Comparison of ENCODE assay signal across 10 cellular contexts in genomic region chr16:68490829-68491575, GRCh38. TPM values are rescaled to one million over a fixed set of nuclear protein-coding genes. Genes with fewer than 3 reads are reported as not detected.
A peak's percentile ranks its signal among the peaks of the same experiment; 100 is the strongest.
DNase-seq lines count a peak whose midpoint lies in the region; ATAC-seq and TF ChIP-seq lines count a peak whose summit lies in the region.
"Had no signal": no experiment of that assay in that cellular context is flagged by ENCODE, and none has a peak within 500 bp of the region (broad histone marks: within the 10 kb centered on the region; RNA-seq: fewer than 3 reads in every experiment).

No MANE protein-coding gene starts in this region.

- TF ChIP-seq CTCF in Calu3 (IDR thresholded peaks at IDR 0.05; ENCODE audit: unreplicated experiment) (no peak), adrenal gland (IDR thresholded peaks at IDR 0.05) (no peak), lung (IDR thresholded peaks at IDR 0.05; ENCODE audit: control extremely low read depth, extremely low read depth) (no peak), suprapubic skin (IDR thresholded peaks at IDR 0.05) (no peak)

- no peaks in the 10 kb centered on the region for H3K36me3 ChIP-seq in adrenal gland (replicated peaks in 1 of 2)
- no peaks in the 10 kb centered on the region for H3K36me3 ChIP-seq in lung (ENCODE audit: control insufficient read depth in 2 of 2, insufficient read depth in 2 of 2, low read length in 2 of 2)
- no peaks in the 10 kb centered on the region for H3K36me3 ChIP-seq in suprapubic skin
- H3K36me3 ChIP-seq: gastrocnemius medialis had no signal

- peaks cover 3% of the 10 kb centered on the region for H3K9me3 Mint-ChIP-seq in Calu3 (ENCODE audit: low read depth, unreplicated experiment)

- H3K36me3 Mint-ChIP-seq in Calu3 (ENCODE audit: insufficient read depth, unreplicated experiment) = peaks cover 7% of the 10 kb centered on the region

- H3K4me3 ChIP-seq in adrenal gland (no peak overlapping the region), lung (no peak overlapping the region), suprapubic skin (no peak overlapping the region)
- H3K4me3 ChIP-seq: gastrocnemius medialis had no signal

- BruUV-seq in Calu3 (replicated peaks; lab: Mats Ljungman, UMichigan) = no TSS peak

- H3K4me1 ChIP-seq in adrenal gland (replicated peaks in 1 of 2) (no peaks in the 10 kb centered on the region), lung (ENCODE audit: control insufficient read depth in 2 of 2, insufficient read depth in 2 of 2, low read length in 2 of 2) (peaks cover 0 to 3% of the 10 kb centered on the region in 2 donors), suprapubic skin (peaks cover 37% of the 10 kb centered on the region)
- H3K4me1 ChIP-seq: gastrocnemius medialis had no signal

- H3K4me3 Mint-ChIP-seq in Calu3 (ENCODE audit: low read depth, unreplicated experiment) = no peak overlapping the region

- peak; percentile 53 for ATAC-seq in lung (ENCODE audit: insufficient read depth, low FRiP score)
- ATAC-seq in HG02588 (IDR thresholded peaks at IDR 0.05; ENCODE audit: unreplicated experiment) = no peak
- ATAC-seq in HG03571 (IDR thresholded peaks at IDR 0.05; ENCODE audit: unreplicated experiment) = no peak
- ATAC-seq: gastrocnemius medialis had no signal

- CTCF ChIA-PET in Calu3 (lab: Charles Lee) = no interaction called here

- WGBS in adrenal gland, 4 donors = 39 to 62% (median 44%) methylated on average over 9 to 13 of the region's 13 CpGs
- 68 to 77% methylated on average over 13 of the region's 13 CpGs for WGBS in lung, 2 donors
- WGBS in suprapubic skin = 36% methylated on average over 10 of the region's 13 CpGs

- DNase-seq in Calu3 (peak; percentile 84), HPDE6-E6E7 (ENCODE audit: extremely low spot score) (peak; percentile 100), adrenal gland (peak; percentile 62 to 87 (median 73)), lung (ENCODE audit: low spot score) (peak; percentile 59), pons (ENCODE audit: low spot score) (no peak), suprapubic skin (ENCODE audit: low spot score in 2 of 2) (no peak)
- DNase-seq: KG1 had no signal

- no peak for TF ChIP-seq POLR2A in adrenal gland (IDR thresholded peaks at IDR 0.05)
- TF ChIP-seq POLR2A in suprapubic skin (IDR thresholded peaks at IDR 0.05) = no peak

- H3K9me3 ChIP-seq in adrenal gland (replicated peaks in 1 of 3) (no peaks in the 10 kb centered on the region), lung (ENCODE audit: control insufficient read depth in 2 of 2, insufficient read depth in 1 of 2, low read length in 1 of 2) (no peaks in the 10 kb centered on the region), suprapubic skin (no peaks in the 10 kb centered on the region)
- H3K9me3 ChIP-seq: gastrocnemius medialis had no signal

- H3K27me3 ChIP-seq in adrenal gland (no peaks in the 10 kb centered on the region), lung (ENCODE audit: control insufficient read depth, insufficient read depth) (no peaks in the 10 kb centered on the region), suprapubic skin (no peaks in the 10 kb centered on the region)
- H3K27me3 ChIP-seq: gastrocnemius medialis had no signal

- H3K4me1 Mint-ChIP-seq in Calu3 (ENCODE audit: low read depth, unreplicated experiment) = peaks cover 25% of the 10 kb centered on the region

- peak overlapping the region; percentile 44 for H3K27ac Mint-ChIP-seq in Calu3 (ENCODE audit: unreplicated experiment)

- H3K27ac ChIP-seq in adrenal gland = no peak overlapping the region
- no peak overlapping the region for H3K27ac ChIP-seq in lung (ENCODE audit: low read depth in 1 of 2, low read length in 1 of 2)
- H3K27ac ChIP-seq in suprapubic skin = no peak overlapping the region
- H3K27ac ChIP-seq: gastrocnemius medialis had no signal

- peaks cover 4% of the 10 kb centered on the region for H3K27me3 Mint-ChIP-seq in Calu3 (ENCODE audit: unreplicated experiment)

- TF ChIP-seq EP300 in suprapubic skin (IDR thresholded peaks at IDR 0.05) = no peak

- intact Hi-C loops in Calu3 (cut with micrococcal nuclease; ENCODE audit: unreplicated experiment) (no loop called here), adrenal gland (cut with DNase I) (no loop called here)

RNA-seq across cellular contexts. Expression of gene SMPD3, which starts 42.7 kb away (rescaled TPM):
- total RNA-seq in Calu3 (2022) = 0.42 and 1.2 TPM in 2 replicates
- total RNA-seq in adrenal gland = 1 to 10 TPM in 3 of 8 donors, under 1 TPM in 3, not detected in 2; 0.32 to 7.8 (median 1.7) TPM
- polyA plus RNA-seq in adrenal gland = 1 to 10 TPM; 1.1 to 7.7 (median 1.3) TPM
- 10 to 100 TPM in 1 of 2 donors, 1 to 10 TPM in 1; 6.6 to 13.9 TPM for total RNA-seq in lung
- polyA plus RNA-seq in lung = 1 to 10 TPM; 1.7 to 3.5 TPM
- 10 to 100 TPM; 26.2 to 64.9 (median 39.9) TPM for total RNA-seq in suprapubic skin

RNA-seq across cellular contexts. Expression of gene ZFP90, which starts 48.1 kb away (rescaled TPM):
- total RNA-seq in Calu3 (2022) (30.4 and 32.1 TPM in 2 replicates), adrenal gland (10 to 100 TPM; 11.4 to 28.6 (median 21.4) TPM), lung (10 to 100 TPM; 18.2 to 39.6 TPM), suprapubic skin (10 to 100 TPM in 3 of 4 donors, 1 to 10 TPM in 1; 9.1 to 34.5 (median 16.4) TPM)
- polyA plus RNA-seq in adrenal gland (10 to 100 TPM in 2 of 3 donors, 1 to 10 TPM in 1; 7.1 to 14.7 (median 12.4) TPM), lung (1 to 10 TPM; 5.9 to 6.9 TPM)

Comparison
In these comparisons a context has a peak if more than half of its experiments do, and no peak if none do; other contexts are left out.
1. DNase-seq: peak in Calu3 (single experiment), HPDE6-E6E7 (single experiment), adrenal gland (7 of 7) and lung (single experiment); none in pons (single experiment) and suprapubic skin (0 of 2).